In genomic region chr1:12107718-12108117, GRCh38 we compare ENCODE assay signal across 34 cellular contexts. TPM values are rescaled to one million over a fixed set of nuclear protein-coding genes. Genes with fewer than 3 reads are reported as not detected.
"Had no signal": no experiment of that assay in that cellular context is flagged by ENCODE, and none has a peak within 500 bp of the region (broad histone marks: within the 10 kb centered on the region; RNA-seq: fewer than 3 reads in every experiment).

No MANE protein-coding gene starts in this region.

- DNase-seq: activated CD4-positive, alpha-beta T cell treated with anti-CD3 and anti-CD28 coated beads, Interleukin-2, amount 10 ng/mL, durations not matched to agents 24 days and 14 days; activated CD4-positive, alpha-beta T cell treated with anti-CD3 and anti-CD28 coated beads, Interleukin-2, amount 50 U/mL, for 4 hours; activated CD8-positive, alpha-beta memory T cell treated with anti-CD3 and anti-CD28 coated beads, Interleukin-2, amount 50 U/mL, for 4 hours; activated gamma-delta T cell treated with Interleukin-2 at 50 U/mL for 16 hours; activated naive CD4-positive, alpha-beta T cell treated with anti-CD3 and anti-CD28 coated beads for 36 hours; activated T-cell treated with anti-CD3 and anti-CD28 coated beads for 4 hours; activated T-cell treated with anti-CD3 and anti-CD28 coated beads, Interleukin-2, amount 50 U/mL, for 4 hours; adrenal gland; body of pancreas; caudate nucleus; cerebellar nuclear complex; Kasumi-1; KG1; MG63; NCI-H1092; NCI-H1436 treated with DMSO at 0.1 percent for 48 hours; NCI-H1694 treated with DMSO at 0.1 percent for 48 hours; NCI-H2029; NCI-H345; NCI-H526; NCI-H748 treated with DMSO at 0.1 percent for 48 hours; NK-92 treated with Interleukin-12 subunit alpha and Interleukin-12 subunit beta, amount 100 ng/mL, for 24 hours; PC-3; Peyer's patch; RPMI8226; SIG-M5; T-cell; T-helper 17 cell; T1000 had no signal

- ATAC-seq: activated naive CD4-positive, alpha-beta T cell treated with anti-CD3 and anti-CD28 coated beads, Interleukin-2, amount 50 U/mL, for 72 hours; activated T-cell treated with anti-CD3 and anti-CD28 coated beads, Interleukin-2, amount 50 U/mL, for 4 hours; body of pancreas; PC-3; SK-N-SH treated with all-trans-retinoic acid at 6 μM for 48 hours; T-cell; T-helper 17 cell had no signal

- H3K9me3 ChIP-seq: adrenal gland, body of pancreas, breast epithelium, MG63, Peyer's patch had no signal

- H3K36me3 ChIP-seq: adrenal gland, breast epithelium, MG63, Peyer's patch had no signal

- H3K4me1 ChIP-seq: adrenal gland, body of pancreas, Peyer's patch had no signal

- H3K27me3 ChIP-seq: adrenal gland, body of pancreas, breast epithelium, MG63, Peyer's patch had no signal

- FAIRE-seq: astrocyte had no signal

- H3K4me3 ChIP-seq: adrenal gland, body of pancreas, breast epithelium, MG63, Peyer's patch had no signal

- H3K27ac ChIP-seq: adrenal gland, body of pancreas, breast epithelium, Peyer's patch had no signal

RNA-seq across cellular contexts. Expression of gene TNFRSF8, which starts 44.6 kb away (rescaled TPM):
- total RNA-seq: body of pancreas, PC-3, Peyer's patch, SK-MEL-5 had no signal
